In genomic region chr9:35078066-35078465, GRCh38 we compare ENCODE assay signal across 2 cellular contexts.
TF ChIP-seq lines count a peak whose summit lies in the region.

No MANE protein-coding gene starts in this region.

TF ChIP-seq in SK-N-SH, 30 proteins besides CTCF, POLR2A, EP300 and RAD21 (continued from another document):
- TF ChIP-seq USF2 (IDR thresholded peaks at IDR 0.05; ENCODE audit: borderline replicate concordance, low read depth, low read length) (no peak), GATA2 (CRISPR knock-in tag; IDR thresholded peaks at IDR 0.05) (no peak)

TF ChIP-seq in SK-N-SH treated with all-trans-retinoic acid at 6 μM for 48 hours, 23 proteins besides CTCF, POLR2A, EP300 and RAD21 (continued from another document):
- no peak for TF ChIP-seq POU6F1 (CRISPR knock-in tag; IDR thresholded peaks at IDR 0.05; ENCODE audit: borderline replicate concordance, low read depth)
- TF ChIP-seq RARB (CRISPR knock-in tag; IDR thresholded peaks at IDR 0.05) = no peak
- no peak for TF ChIP-seq SNAI2 (CRISPR knock-in tag; IDR thresholded peaks at IDR 0.05)
- no peak for TF ChIP-seq OSR1 (CRISPR knock-in tag; IDR thresholded peaks at IDR 0.05)
- TF ChIP-seq PPARA (CRISPR knock-in tag; IDR thresholded peaks at IDR 0.05; ENCODE audit: borderline replicate concordance) = no peak
- TF ChIP-seq ZC3H10 (CRISPR knock-in tag; IDR thresholded peaks at IDR 0.05) = no peak
- no peak for TF ChIP-seq ZFP3 (CRISPR knock-in tag; IDR thresholded peaks at IDR 0.05)
- no peak for TF ChIP-seq ZNF8 (CRISPR knock-in tag; IDR thresholded peaks at IDR 0.05)
- TF ChIP-seq ARNTL (CRISPR knock-in tag; IDR thresholded peaks at IDR 0.05; ENCODE audit: borderline replicate concordance, low read depth) = no peak
- no peak for TF ChIP-seq CREB5 (CRISPR knock-in tag; IDR thresholded peaks at IDR 0.05; ENCODE audit: low read depth)
- TF ChIP-seq ESRRG (CRISPR knock-in tag; IDR thresholded peaks at IDR 0.05) = no peak
